ENCODE assay signal across 8 cellular contexts in the genomic region with DNA sequence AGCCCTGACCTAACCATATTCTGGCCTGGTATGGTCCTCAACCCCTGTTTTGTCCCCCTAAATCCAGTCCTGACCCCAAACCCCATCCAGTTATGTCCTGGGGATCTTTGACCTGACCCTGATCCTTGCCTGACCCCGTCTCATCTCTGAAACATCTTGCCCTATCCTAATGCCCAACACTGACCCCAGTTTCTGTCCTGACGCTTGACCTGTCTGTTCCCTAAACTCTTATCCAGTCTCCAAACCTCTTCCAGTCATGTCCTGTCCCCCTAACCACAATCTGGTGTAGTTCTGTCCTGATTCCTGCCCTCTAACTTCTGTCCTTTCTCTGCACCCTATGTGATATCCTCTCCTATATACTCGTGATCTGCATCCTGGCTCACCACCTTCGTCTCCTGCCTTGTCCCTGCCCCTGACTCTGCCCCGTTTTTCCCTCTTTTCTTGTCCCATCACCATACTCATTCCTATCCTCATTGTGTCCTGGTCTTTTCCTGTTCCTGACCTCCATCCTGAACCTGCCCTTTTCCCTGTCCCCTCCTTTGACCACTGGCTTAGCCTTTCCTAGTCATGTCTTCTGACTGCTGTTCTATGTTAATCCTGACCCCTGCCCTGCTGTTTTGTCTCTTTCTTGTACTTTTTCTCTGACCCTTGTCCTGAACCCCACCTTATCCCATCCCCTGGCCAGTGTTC. TPM values are rescaled to one million over a fixed set of nuclear protein-coding genes. Genes with fewer than 3 reads are reported as not detected.
A peak's percentile ranks its signal among the peaks of the same experiment; 100 is the strongest.
DNase-seq lines count a peak whose midpoint lies in the region; ATAC-seq and TF ChIP-seq lines count a peak whose summit lies in the region.

No MANE protein-coding gene starts in this region.

- DNase-seq in HFFc6 (no peak), OCI-M1 (lab: John Stamatoyannopoulos, UW) (no peak), DMS53 (lab: John Stamatoyannopoulos, UW) (no peak), dedifferentiated amniotic fluid mesenchymal stem cell (ENCODE audit: extremely low spot score) (no peak)
- DNase-seq in activated naive CD8-positive, alpha-beta T cell treated with anti-CD3 and anti-CD28 coated beads for 36 hours = no peak

- H3K4me3 ChIP-seq in iPS-20b (ENCODE audit: low read length) = peak overlapping the region; percentile 86

- ATAC-seq in stimulated activated memory B cell treated with anti-CD40 and anti-IgM and Interleukin-4, amounts not matched to agents 10 μg/mL and 1 μg/mL and 100 μg/mL, for 72 hours = no peak
- ATAC-seq in GM21381 (IDR thresholded peaks at IDR 0.05; ENCODE audit: unreplicated experiment) = no peak

- H3K4me3 Mint-ChIP-seq in HFFc6 = peak overlapping the region; percentile 64; the same call in 1 of the 2 replicates
- peak overlapping the region; percentile 88 for H3K4me3 Mint-ChIP-seq in activated naive CD8-positive, alpha-beta T cell treated with anti-CD3 and anti-CD28 coated beads for 36 hours
- H3K4me3 Mint-ChIP-seq in stimulated activated memory B cell treated with anti-CD40 and anti-IgM and Interleukin-4, amounts not matched to agents 10 μg/mL and 1 μg/mL and 100 μg/mL, for 72 hours = peak overlapping the region; percentile 86

- peaks cover 20% of the 10 kb centered on the region for H3K27me3 Mint-ChIP-seq in HFFc6 (ENCODE audit: insufficient read depth)
- H3K27me3 Mint-ChIP-seq in activated naive CD8-positive, alpha-beta T cell treated with anti-CD3 and anti-CD28 coated beads for 36 hours = no peaks in the 10 kb centered on the region
- no peaks in the 10 kb centered on the region for H3K27me3 Mint-ChIP-seq in stimulated activated memory B cell treated with anti-CD40 and anti-IgM and Interleukin-4, amounts not matched to agents 10 μg/mL and 1 μg/mL and 100 μg/mL, for 72 hours

- H3K9ac ChIP-seq in iPS-20b (ENCODE audit: low read depth, low read length) = peak overlapping the region; percentile 68; the same call in 1 of the 2 replicates

- H3K4me1 Mint-ChIP-seq in HFFc6 (ENCODE audit: low read depth) = no peaks in the 10 kb centered on the region
- H3K4me1 Mint-ChIP-seq in activated naive CD8-positive, alpha-beta T cell treated with anti-CD3 and anti-CD28 coated beads for 36 hours = peaks cover 36% of the 10 kb centered on the region
- H3K4me1 Mint-ChIP-seq in stimulated activated memory B cell treated with anti-CD40 and anti-IgM and Interleukin-4, amounts not matched to agents 10 μg/mL and 1 μg/mL and 100 μg/mL, for 72 hours = peaks cover 27% of the 10 kb centered on the region

- H3K36me3 Mint-ChIP-seq in HFFc6 (ENCODE audit: low read depth) = peaks cover 8% of the 10 kb centered on the region
- H3K36me3 Mint-ChIP-seq in activated naive CD8-positive, alpha-beta T cell treated with anti-CD3 and anti-CD28 coated beads for 36 hours = peaks cover 4% of the 10 kb centered on the region
- no peaks in the 10 kb centered on the region for H3K36me3 Mint-ChIP-seq in stimulated activated memory B cell treated with anti-CD40 and anti-IgM and Interleukin-4, amounts not matched to agents 10 μg/mL and 1 μg/mL and 100 μg/mL, for 72 hours

- H3K9me3 Mint-ChIP-seq in HFFc6 = peaks cover 8% of the 10 kb centered on the region
- H3K9me3 Mint-ChIP-seq in activated naive CD8-positive, alpha-beta T cell treated with anti-CD3 and anti-CD28 coated beads for 36 hours = no peaks in the 10 kb centered on the region
- H3K9me3 Mint-ChIP-seq in stimulated activated memory B cell treated with anti-CD40 and anti-IgM and Interleukin-4, amounts not matched to agents 10 μg/mL and 1 μg/mL and 100 μg/mL, for 72 hours = no peaks in the 10 kb centered on the region

- no peaks in the 10 kb centered on the region for H3K4me1 ChIP-seq in iPS-20b (ENCODE audit: insufficient read depth, low read length)

- no peak overlapping the region for H3K27ac ChIP-seq in iPS-20b (ENCODE audit: low read length)

- H3K9me3 ChIP-seq in iPS-20b (ENCODE audit: insufficient read depth, low read depth, low read length) = no peaks in the 10 kb centered on the region

- H3K36me3 ChIP-seq in iPS-20b (ENCODE audit: insufficient read depth, low read depth, low read length) = no peaks in the 10 kb centered on the region

- no peak overlapping the region for H3K27ac Mint-ChIP-seq in HFFc6
- peak overlapping the region; percentile 85 for H3K27ac Mint-ChIP-seq in activated naive CD8-positive, alpha-beta T cell treated with anti-CD3 and anti-CD28 coated beads for 36 hours
- H3K27ac Mint-ChIP-seq in stimulated activated memory B cell treated with anti-CD40 and anti-IgM and Interleukin-4, amounts not matched to agents 10 μg/mL and 1 μg/mL and 100 μg/mL, for 72 hours = peak overlapping the region; percentile 89

- H3K27me3 ChIP-seq in iPS-20b (ENCODE audit: insufficient read depth, low read length) = no peaks in the 10 kb centered on the region

- no peak for TF ChIP-seq CTCF in HFFc6 (IDR thresholded peaks at IDR 0.05)

RNA-seq across cellular contexts. Expression of a gene that starts 4.6 kb away (rescaled TPM):
- under 1 TPM in 4 of 6 experiments, not detected in 2; 0.05 to 0.62 (median 0.24) TPM for total RNA-seq in HFFc6 (2021; fragmentation: NEBNext Ultra II Directional; extraction: Animal tissue kit (Norgen Biotek cat#: 25700))
- total RNA-seq in activated naive CD8-positive, alpha-beta T cell treated with anti-CD3 and anti-CD28 coated beads for 36 hours = 1 to 10 TPM; 3.7 to 4.3 TPM

RNA-seq across cellular contexts. Expression of a gene that starts 11.1 kb away (rescaled TPM):
- total RNA-seq in HFFc6 (2021; fragmentation: NEBNext Ultra II Directional; extraction: Animal tissue kit (Norgen Biotek cat#: 25700)) = 10 to 100 TPM; 76.6 to 89.1 (median 83.9) TPM
- 10 to 100 TPM; 21.0 to 23.3 TPM for total RNA-seq in activated naive CD8-positive, alpha-beta T cell treated with anti-CD3 and anti-CD28 coated beads for 36 hours

RNA-seq across cellular contexts. Expression of a gene that starts 19.6 kb away (rescaled TPM):
- total RNA-seq in HFFc6 (2021; fragmentation: NEBNext Ultra II Directional; extraction: Animal tissue kit (Norgen Biotek cat#: 25700)) = 100 to 1,000 TPM in 1 of 6 experiments, 10 to 100 TPM in 5; 68.0 to 100 (median 76.7) TPM
- 10 to 100 TPM; 10.1 to 11.9 TPM for total RNA-seq in activated naive CD8-positive, alpha-beta T cell treated with anti-CD3 and anti-CD28 coated beads for 36 hours

RNA-seq across cellular contexts. Expression of a gene that starts 25.5 kb away (rescaled TPM):
- 10 to 100 TPM; 37.4 to 46.6 (median 41.0) TPM for total RNA-seq in HFFc6 (2021; fragmentation: NEBNext Ultra II Directional; extraction: Animal tissue kit (Norgen Biotek cat#: 25700))
- 10 to 100 TPM; 23.7 to 31.1 TPM for total RNA-seq in activated naive CD8-positive, alpha-beta T cell treated with anti-CD3 and anti-CD28 coated beads for 36 hours

RNA-seq across cellular contexts. Expression of a gene that starts 52.2 kb away (rescaled TPM):
- total RNA-seq in HFFc6 (2021; fragmentation: NEBNext Ultra II Directional; extraction: Animal tissue kit (Norgen Biotek cat#: 25700)) = 10 to 100 TPM; 23.2 to 32.1 (median 27.5) TPM
- 10 to 100 TPM; 53.7 to 54.3 TPM for total RNA-seq in activated naive CD8-positive, alpha-beta T cell treated with anti-CD3 and anti-CD28 coated beads for 36 hours

Comparison
In these comparisons a context has a peak if more than half of its experiments do, and no peak if none do; other contexts are left out.
1. RNA of a gene that starts 19.6 kb away (total RNA-seq): 68.0 to 100 TPM in HFFc6; 10.1 to 11.9 TPM in activated naive CD8-positive, alpha-beta T cell treated with anti-CD3 and anti-CD28 coated beads for 36 hours; every median in the first group is over 4 times any median in the second.
2. Peak in every context shown above with its lines, with median percentiles within 50 percentile points of each other: H3K4me3 Mint-ChIP-seq.